27 cellular contexts compared by ENCODE assay signal in genomic region chr12:125247477-125247876, GRCh38.
DNase-seq lines count a peak whose midpoint lies in the region; ATAC-seq and TF ChIP-seq lines count a peak whose summit lies in the region.
"Had no signal": no experiment of that assay in that cellular context is flagged by ENCODE, and none has a peak within 500 bp of the region (broad histone marks: within the 10 kb centered on the region; RNA-seq: fewer than 3 reads in every experiment).

No MANE protein-coding gene starts in this region.

- no peaks in the 10 kb centered on the region for H3K36me3 ChIP-seq in SK-N-SH (replicated peaks in 1 of 2; ENCODE audit: control insufficient read depth in 1 of 2, insufficient read depth in 2 of 2, low read length in 1 of 2)
- H3K36me3 ChIP-seq in endodermal cell (ENCODE audit: control insufficient read depth, insufficient read depth, low read length) = no peaks in the 10 kb centered on the region
- H3K36me3 ChIP-seq in tibial nerve = no peaks in the 10 kb centered on the region
- H3K36me3 ChIP-seq: SJSA1 had no signal

- H3K79me2 ChIP-seq in SK-N-SH (ENCODE audit: insufficient read depth) = no peaks in the 10 kb centered on the region

- H3K36me3 Mint-ChIP-seq in endodermal cell (ENCODE audit: low read depth) (peaks cover 2% of the 10 kb centered on the region), osteocyte (ENCODE audit: unreplicated experiment) (no peaks in the 10 kb centered on the region)
- H3K36me3 Mint-ChIP-seq: CD8-positive, alpha-beta T cell had no signal

- H3K27me3 ChIP-seq in SK-N-SH (ENCODE audit: insufficient read depth) (no peaks in the 10 kb centered on the region), endodermal cell (ENCODE audit: control insufficient read depth, insufficient read depth, low read length, poor library complexity, severe bottlenecking) (no peaks in the 10 kb centered on the region), tibial nerve (no peaks in the 10 kb centered on the region)

- CTCF ChIA-PET in SK-N-SH (lab: Yijun Ruan, JAX) = interaction anchor here (1.0 kb wide), 2 partner anchors 54 to 64 kb away, joined by 3 read pairs; no protein-coding TSS in a partner anchor

- POLR2A ChIA-PET in SK-N-SH (lab: Yijun Ruan, JAX) = no interaction called here

- peak; percentile 32 for DNase-seq in SK-N-SH
- peak; percentile 20 for DNase-seq in NB4 (ENCODE audit: low read depth)
- DNase-seq in endodermal cell = peak; percentile 63
- DNase-seq in tibial nerve (ENCODE audit: low spot score in 2 of 2) = no peak
- no peak for DNase-seq in NOMO-1 treated with dmso at 0.1 percent for 144 hours (lab: John Stamatoyannopoulos, UW; ENCODE audit: unreplicated experiment)
- no peak for DNase-seq in osteocyte (ENCODE audit: extremely low spot score, unreplicated experiment)
- DNase-seq: AML-193; C1 segment of cervical spinal cord; CD8-positive, alpha-beta T cell; DND-41; GM23248; HFFc6; IMR-90; NCI-H1105; NCI-H146; NCI-H2029 treated with DMSO at 0.1 percent for 48 hours; NCI-H226; NCI-H510A treated with DMSO at 0.1 percent for 48 hours; NCI-H82; OCI-M1; SW 1271 had no signal

- H3K4me3 Mint-ChIP-seq in endodermal cell (no peak overlapping the region), osteocyte (ENCODE audit: unreplicated experiment) (no peak overlapping the region)
- H3K4me3 Mint-ChIP-seq: CD8-positive, alpha-beta T cell; HFFc6 had no signal

- H3K9me3 ChIP-seq in SK-N-SH (no peaks in the 10 kb centered on the region), endodermal cell (ENCODE audit: control insufficient read depth, low read length) (no peaks in the 10 kb centered on the region), tibial nerve (no peaks in the 10 kb centered on the region)
- H3K9me3 ChIP-seq: SJSA1 had no signal

- no peaks in the 10 kb centered on the region for H3F3A ChIP-seq in SK-N-SH (replicated peaks; ENCODE audit: insufficient read depth)

- H3K9me2 ChIP-seq in SK-N-SH = no peaks in the 10 kb centered on the region

- TF ChIP-seq CTCF in SK-N-SH (IDR thresholded peaks at IDR 0.05) (no peak), NB4 (IDR thresholded peaks at IDR 0.05; ENCODE audit: low read depth, low read length) (no peak), endodermal cell (conservative IDR thresholded peaks at IDR 0.05) (no peak), tibial nerve (IDR thresholded peaks at IDR 0.05) (no peak), osteocyte (IDR thresholded peaks at IDR 0.05) (no peak)

- no peak overlapping the region for H3K4me2 ChIP-seq in SK-N-SH

- H4K20me1 ChIP-seq in SK-N-SH (ENCODE audit: insufficient read depth) = no peaks in the 10 kb centered on the region

- 62% methylated on average over 7 of the region's 7 CpGs for WGBS in SK-N-SH (ENCODE audit: low lambda C conversion rate)
- WGBS in endodermal cell (ENCODE audit: insufficient coverage in 1 of 2, insufficient read length in 1 of 2), 2 experiments = 94% methylated on average over 7 of the region's 7 CpGs; no CpG with 5 or more reads in 1 of the 2 experiments
- 93% methylated on average over 7 of the region's 7 CpGs for WGBS in tibial nerve, 2 donors

- TF ChIP-seq EP300 in SK-N-SH (IDR thresholded peaks at IDR 0.05; ENCODE audit: borderline replicate concordance in 1 of 2, low read depth in 1 of 2, low read length in 1 of 2) (no peak), tibial nerve (IDR thresholded peaks at IDR 0.05) (no peak)

- no peak overlapping the region for H3K4me3 ChIP-seq in SK-N-SH (ENCODE audit: low read depth in 2 of 2, low read length in 1 of 2)
- H3K4me3 ChIP-seq in NB4 (ENCODE audit: low read depth, low read length) = no peak overlapping the region
- no peak overlapping the region for H3K4me3 ChIP-seq in endodermal cell (ENCODE audit: low read length)
- H3K4me3 ChIP-seq in tibial nerve = no peak overlapping the region
- H3K4me3 ChIP-seq: GM23248, SJSA1 had no signal

- H3K27ac ChIP-seq in SK-N-SH (ENCODE audit: low read depth in 2 of 2, low read length in 1 of 2) (no peak overlapping the region), endodermal cell (ENCODE audit: low read depth, low read length) (no peak overlapping the region), tibial nerve (peak overlapping the region in 3 of 4 donors; percentile 2 to 89 (median 86))
- H3K27ac ChIP-seq: 22Rv1, GM23248, HL-60, SJSA1 had no signal

- no peaks in the 10 kb centered on the region for H3K4me1 ChIP-seq in SK-N-SH (ENCODE audit: control insufficient read depth in 1 of 2, insufficient read depth in 2 of 2, low read depth in 1 of 2, low read length in 1 of 2)
- H3K4me1 ChIP-seq in endodermal cell (ENCODE audit: control insufficient read depth, insufficient read depth, low read length) = no peaks in the 10 kb centered on the region
- peaks cover 0 to 22% (median 5%) of the 10 kb centered on the region in 4 donors for H3K4me1 ChIP-seq in tibial nerve
- H3K4me1 ChIP-seq: SJSA1 had no signal

- no peak overlapping the region for H2AFZ ChIP-seq in SK-N-SH (ENCODE audit: low read depth)
- H2AFZ ChIP-seq: GM23248 had no signal

- no peak overlapping the region for H3K27ac Mint-ChIP-seq in endodermal cell
- H3K27ac Mint-ChIP-seq in osteocyte (ENCODE audit: unreplicated experiment) = no peak overlapping the region
- H3K27ac Mint-ChIP-seq: CD8-positive, alpha-beta T cell; HFFc6 had no signal

- H3K9me3 Mint-ChIP-seq in endodermal cell (no peaks in the 10 kb centered on the region), osteocyte (ENCODE audit: unreplicated experiment) (no peaks in the 10 kb centered on the region)
- H3K9me3 Mint-ChIP-seq: CD8-positive, alpha-beta T cell; HFFc6 had no signal

- H3K4me1 Mint-ChIP-seq in endodermal cell (peaks cover 6% of the 10 kb centered on the region), osteocyte (ENCODE audit: unreplicated experiment) (no peaks in the 10 kb centered on the region)

- H3K27me3 Mint-ChIP-seq in endodermal cell (ENCODE audit: insufficient read depth) (no peaks in the 10 kb centered on the region), osteocyte (ENCODE audit: unreplicated experiment) (peaks cover 2% of the 10 kb centered on the region)

- TF ChIP-seq POLR2A in NB4 (IDR thresholded peaks at IDR 0.05; ENCODE audit: extremely low read depth, insufficient read length) (no peak), tibial nerve (IDR thresholded peaks at IDR 0.05) (no peak)

- ATAC-seq in SK-N-SH treated with all-trans-retinoic acid at 6 μM for 48 hours = no peak
- ATAC-seq in GM21717 (IDR thresholded peaks at IDR 0.05; ENCODE audit: unreplicated experiment) = no peak
- ATAC-seq: CD8-positive, alpha-beta T cell; Right ventricle myocardium inferior had no signal

- no peak overlapping the region for H3K9ac ChIP-seq in SK-N-SH
- no peak overlapping the region for H3K9ac ChIP-seq in endodermal cell (ENCODE audit: extremely low read depth, low read length, poor library complexity, severe bottlenecking)
- H3K9ac ChIP-seq: GM23248 had no signal

- TF ChIP-seq RAD21 in SK-N-SH (IDR thresholded peaks at IDR 0.05; ENCODE audit: low read length) = no peak

TF ChIP-seq in SK-N-SH, 30 proteins besides CTCF, POLR2A, EP300 and RAD21:
- TF ChIP-seq NFIC (IDR thresholded peaks at IDR 0.05; ENCODE audit: borderline replicate concordance) = no peak
- no peak for TF ChIP-seq RCOR1 (IDR thresholded peaks at IDR 0.05; ENCODE audit: low read length)
- no peak for TF ChIP-seq NRF1 (IDR thresholded peaks at IDR 0.05; ENCODE audit: low read depth, low read length)
- TF ChIP-seq CHD2 (IDR thresholded peaks at IDR 0.05; ENCODE audit: low read length, partially characterized antibody) = no peak
- no peak for TF ChIP-seq MAX (IDR thresholded peaks at IDR 0.05; ENCODE audit: low read depth)
- TF ChIP-seq ELF1 (IDR thresholded peaks at IDR 0.05) = no peak
TF ChIP-seq in SK-N-SH: peak in this region for 0.

TF ChIP-seq in SK-N-SH treated with all-trans-retinoic acid at 6 μM for 48 hours, 23 proteins besides CTCF, POLR2A, EP300 and RAD21 (continues in another document):
- TF ChIP-seq PPARA (CRISPR knock-in tag; IDR thresholded peaks at IDR 0.05; ENCODE audit: borderline replicate concordance) = no peak
- TF ChIP-seq TSHZ2 (CRISPR knock-in tag; IDR thresholded peaks at IDR 0.05) = no peak
- no peak for TF ChIP-seq ISL1 (CRISPR knock-in tag; IDR thresholded peaks at IDR 0.05)
- TF ChIP-seq ZFP30 (CRISPR knock-in tag; IDR thresholded peaks at IDR 0.05) = no peak
- TF ChIP-seq CSRNP3 (CRISPR knock-in tag; IDR thresholded peaks at IDR 0.05) = no peak

Comparison
In these comparisons a context has a peak if more than half of its experiments do, and no peak if none do; other contexts are left out.
1. DNase-seq: peak in SK-N-SH (single experiment), NB4 (single experiment) and endodermal cell (single experiment); none in tibial nerve (0 of 2), NOMO-1 treated with dmso at 0.1 percent for 144 hours (single experiment) and osteocyte (single experiment).
2. H3K27ac ChIP-seq: peak in tibial nerve (3 of 4); none in SK-N-SH (0 of 2) and endodermal cell (single experiment).